ENCODE assay signal across 19 cellular contexts in the genomic region with DNA sequence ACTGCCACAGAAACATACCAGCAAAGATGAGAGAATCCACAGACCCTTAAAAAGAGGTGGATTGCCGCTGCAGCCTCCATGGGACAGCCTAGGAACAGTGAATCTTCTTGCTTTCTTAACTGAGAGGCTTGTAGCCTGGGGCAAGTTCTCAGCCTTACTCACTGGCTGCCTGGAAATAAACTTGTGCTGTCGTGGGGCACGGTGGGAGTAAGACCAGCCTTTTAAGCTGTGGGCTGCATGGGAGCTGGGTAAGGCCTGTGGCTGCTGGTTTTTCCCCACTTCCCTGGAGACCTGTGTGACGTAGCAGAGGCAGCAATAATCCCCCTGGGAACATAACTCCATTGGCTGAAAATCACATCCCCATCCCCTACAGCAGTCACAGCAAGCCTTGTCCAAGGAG. TPM values are rescaled to one million over a fixed set of nuclear protein-coding genes. Genes with fewer than 3 reads are reported as not detected.
"Had no signal": no experiment of that assay in that cellular context is flagged by ENCODE, and none has a peak within 500 bp of the region (broad histone marks: within the 10 kb centered on the region; RNA-seq: fewer than 3 reads in every experiment).

No MANE protein-coding gene starts in this region.

- ATAC-seq: activated CD8-positive, alpha-beta T cell treated with anti-CD3 and anti-CD28 coated beads, Interleukin-2, amount 10 ng/mL, durations not matched to agents 7 days and 5 days; gastrocnemius medialis; psoas muscle; stimulated activated naive CD8-positive, alpha-beta T cell treated with anti-CD3 and anti-CD28 coated beads, Interleukin-15, Interleukin-2, amounts not matched to agents 100 U/mL and 50 U/mL, for 24 hours; WTC11 had no signal

- H3K36me3 Mint-ChIP-seq: WTC11 had no signal

- H3K4me1 Mint-ChIP-seq: memory B cell, nephron, WTC11 had no signal

- DNase-seq: activated CD4-positive, alpha-beta T cell treated with anti-CD3 and anti-CD28 coated beads for 48 hours; activated CD8-positive, alpha-beta T cell treated with anti-CD3 and anti-CD28 coated beads, Interleukin-2, amount 10 ng/mL, durations not matched to agents 7 days and 5 days; activated naive CD4-positive, alpha-beta T cell treated with anti-CD3 and anti-CD28 coated beads, Interleukin-2, amount 10 ng/mL, durations not matched to agents 7 days and 5 days; colonic mucosa; effector CD4-positive, alpha-beta T cell; gastrocnemius medialis; kidney; left ventricle myocardium inferior; psoas muscle; sigmoid colon; stimulated activated CD4-positive, alpha-beta T cell treated with anti-CD3 and anti-CD28 coated beads, Interleukin-2, amount 100 ng/mL, for 24 hours; stimulated activated naive CD8-positive, alpha-beta T cell treated with anti-CD3 and anti-CD28 coated beads, Interleukin-15, Interleukin-2, amounts not matched to agents 100 U/mL and 50 U/mL, for 24 hours; upper lobe of left lung had no signal

- H3K4me1 ChIP-seq: colonic mucosa, gastrocnemius medialis, left ventricle myocardium inferior, psoas muscle, sigmoid colon, upper lobe of left lung had no signal

- H3K9me3 ChIP-seq: colonic mucosa, gastrocnemius medialis, psoas muscle, sigmoid colon, upper lobe of left lung had no signal

- H3K27ac Mint-ChIP-seq: activated CD8-positive, alpha-beta T cell treated with anti-CD3 and anti-CD28 coated beads, Interleukin-2, amount 10 ng/mL, durations not matched to agents 7 days and 5 days; activated naive CD4-positive, alpha-beta T cell treated with anti-CD3 and anti-CD28 coated beads, Interleukin-2, amount 10 ng/mL, durations not matched to agents 7 days and 5 days; memory B cell; nephron; WTC11 had no signal

- H3K27ac ChIP-seq: colonic mucosa, gastrocnemius medialis, left ventricle myocardium inferior, psoas muscle, sigmoid colon, upper lobe of left lung had no signal

- H3K4me3 Mint-ChIP-seq: activated CD8-positive, alpha-beta T cell treated with anti-CD3 and anti-CD28 coated beads, Interleukin-2, amount 10 ng/mL, durations not matched to agents 7 days and 5 days; activated naive CD4-positive, alpha-beta T cell treated with anti-CD3 and anti-CD28 coated beads, Interleukin-2, amount 10 ng/mL, durations not matched to agents 7 days and 5 days; memory B cell; nephron; WTC11 had no signal

- H3K4me3 ChIP-seq: colonic mucosa, gastrocnemius medialis, left ventricle myocardium inferior, psoas muscle, sigmoid colon, upper lobe of left lung had no signal

- H3K36me3 ChIP-seq: colonic mucosa, gastrocnemius medialis, left ventricle myocardium inferior, sigmoid colon, upper lobe of left lung had no signal

RNA-seq across cellular contexts. Expression of a gene that starts 30.8 kb away (rescaled TPM):
- total RNA-seq: endothelial cell of umbilical vein, osteoblast, temporal lobe had no signal
